ENCODE assay signal across 15 cellular contexts in genomic region chr10:3992374-3993178, GRCh38.
"Had no signal": no experiment of that assay in that cellular context is flagged by ENCODE, and none has a peak within 500 bp of the region (broad histone marks: within the 10 kb centered on the region; RNA-seq: fewer than 3 reads in every experiment).

No MANE protein-coding gene starts in this region.

- H3K36me3 ChIP-seq: stomach, vagina had no signal

- H3K4me1 ChIP-seq: body of pancreas, psoas muscle, stomach had no signal

- ATAC-seq: body of pancreas; esophagus mucosa; naive thymus-derived CD4-positive, alpha-beta T cell; psoas muscle had no signal

- H3K27ac ChIP-seq: body of pancreas, psoas muscle, stomach, vagina had no signal

- H3K4me3 ChIP-seq: body of pancreas, lung, psoas muscle, stomach, vagina had no signal

- H3K9me3 ChIP-seq: body of pancreas, psoas muscle, stomach, vagina had no signal

- H3K27me3 ChIP-seq: body of pancreas, stomach, vagina had no signal

- DNase-seq: activated CD4-positive, alpha-beta memory T cell treated with anti-CD3 and anti-CD28 coated beads, Interleukin-2, amount 10 ng/mL, durations not matched to agents 7 days and 5 days; activated CD4-positive, alpha-beta T cell treated with anti-CD3 and anti-CD28 coated beads for 1 hour; activated CD8-positive, alpha-beta memory T cell treated with anti-CD3 and anti-CD28 coated beads, Interleukin-2, amount 50 U/mL, for 4 hours; body of pancreas; central memory CD4-positive, alpha-beta T cell; dermis blood vessel endothelial cell; naive thymus-derived CD4-positive, alpha-beta T cell; psoas muscle; stimulated activated CD4-positive, alpha-beta T cell treated with anti-CD3 and anti-CD28 coated beads, Interleukin-4, amount 100 ng/mL, for 1 hour; stimulated activated CD8-positive, alpha-beta memory T cell treated with anti-CD3 and anti-CD28 coated beads, Interleukin-4, amount 100 ng/mL, for 48 hours; stomach; T1000 had no signal
